In genomic region chr2:32946314-32947075, GRCh38 we compare ENCODE assay signal across 1 cellular context.
TF ChIP-seq lines count a peak whose summit lies in the region.

A gene with protein sequence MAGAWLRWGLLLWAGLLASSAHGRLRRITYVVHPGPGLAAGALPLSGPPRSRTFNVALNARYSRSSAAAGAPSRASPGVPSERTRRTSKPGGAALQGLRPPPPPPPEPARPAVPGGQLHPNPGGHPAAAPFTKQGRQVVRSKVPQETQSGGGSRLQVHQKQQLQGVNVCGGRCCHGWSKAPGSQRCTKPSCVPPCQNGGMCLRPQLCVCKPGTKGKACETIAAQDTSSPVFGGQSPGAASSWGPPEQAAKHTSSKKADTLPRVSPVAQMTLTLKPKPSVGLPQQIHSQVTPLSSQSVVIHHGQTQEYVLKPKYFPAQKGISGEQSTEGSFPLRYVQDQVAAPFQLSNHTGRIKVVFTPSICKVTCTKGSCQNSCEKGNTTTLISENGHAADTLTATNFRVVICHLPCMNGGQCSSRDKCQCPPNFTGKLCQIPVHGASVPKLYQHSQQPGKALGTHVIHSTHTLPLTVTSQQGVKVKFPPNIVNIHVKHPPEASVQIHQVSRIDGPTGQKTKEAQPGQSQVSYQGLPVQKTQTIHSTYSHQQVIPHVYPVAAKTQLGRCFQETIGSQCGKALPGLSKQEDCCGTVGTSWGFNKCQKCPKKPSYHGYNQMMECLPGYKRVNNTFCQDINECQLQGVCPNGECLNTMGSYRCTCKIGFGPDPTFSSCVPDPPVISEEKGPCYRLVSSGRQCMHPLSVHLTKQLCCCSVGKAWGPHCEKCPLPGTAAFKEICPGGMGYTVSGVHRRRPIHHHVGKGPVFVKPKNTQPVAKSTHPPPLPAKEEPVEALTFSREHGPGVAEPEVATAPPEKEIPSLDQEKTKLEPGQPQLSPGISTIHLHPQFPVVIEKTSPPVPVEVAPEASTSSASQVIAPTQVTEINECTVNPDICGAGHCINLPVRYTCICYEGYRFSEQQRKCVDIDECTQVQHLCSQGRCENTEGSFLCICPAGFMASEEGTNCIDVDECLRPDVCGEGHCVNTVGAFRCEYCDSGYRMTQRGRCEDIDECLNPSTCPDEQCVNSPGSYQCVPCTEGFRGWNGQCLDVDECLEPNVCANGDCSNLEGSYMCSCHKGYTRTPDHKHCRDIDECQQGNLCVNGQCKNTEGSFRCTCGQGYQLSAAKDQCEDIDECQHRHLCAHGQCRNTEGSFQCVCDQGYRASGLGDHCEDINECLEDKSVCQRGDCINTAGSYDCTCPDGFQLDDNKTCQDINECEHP (N-terminal part only) (plus strand): TSS chr2:32946953. CDS start chr2:32947325, 372 bp downstream.

TF ChIP-seq in HepG2, 621 proteins besides CTCF, POLR2A, EP300 and RAD21 (continued from another document and continues in another):
- no peak for TF ChIP-seq ZNF281 (CRISPR knock-in tag; IDR thresholded peaks at IDR 0.05; ENCODE audit: borderline replicate concordance)
- no peak for TF ChIP-seq ADNP (CRISPR knock-in tag; IDR thresholded peaks at IDR 0.05)
- TF ChIP-seq XRCC5 (optimal IDR thresholded peaks at IDR 0.05; ENCODE audit: low read length), result peak; percentile 92
- TF ChIP-seq RFXAP (CRISPR knock-in tag; IDR thresholded peaks at IDR 0.05; ENCODE audit: borderline replicate concordance), result no peak
- no peak for TF ChIP-seq ZNF816 (CRISPR knock-in tag; IDR thresholded peaks at IDR 0.05; ENCODE audit: borderline replicate concordance)
- TF ChIP-seq ZIK1 (CRISPR knock-in tag; IDR thresholded peaks at IDR 0.05; ENCODE audit: borderline replicate concordance, low read depth), result no peak
- TF ChIP-seq TRAFD1 (CRISPR knock-in tag; IDR thresholded peaks at IDR 0.05; ENCODE audit: borderline replicate concordance), result no peak
- TF ChIP-seq ZNF780A (CRISPR knock-in tag; IDR thresholded peaks at IDR 0.05), result no peak
- TF ChIP-seq ZNF335 (CRISPR knock-in tag; IDR thresholded peaks at IDR 0.05), result no peak
- TF ChIP-seq ZNF451 (CRISPR knock-in tag; IDR thresholded peaks at IDR 0.05), result no peak
- 0 out of 2 replicates have a peak, but pooled peaks have one; percentile 28 for TF ChIP-seq SALL1 (CRISPR knock-in tag; IDR thresholded peaks at IDR 0.05)
- no peak for TF ChIP-seq ZNF660 (CRISPR knock-in tag; IDR thresholded peaks at IDR 0.05; ENCODE audit: borderline replicate concordance, low read depth)
- no peak for TF ChIP-seq ZNF138 (CRISPR knock-in tag; IDR thresholded peaks at IDR 0.05; ENCODE audit: low read depth)
- peak; percentile 45; the same call in 1 of the 2 replicates for TF ChIP-seq PATZ1 (CRISPR knock-in tag; IDR thresholded peaks at IDR 0.05)
- TF ChIP-seq TCF12 (IDR thresholded peaks at IDR 0.05), result no peak
- TF ChIP-seq TCF12 (CRISPR knock-in tag; IDR thresholded peaks at IDR 0.05), result no peak
- TF ChIP-seq ZNF468 (CRISPR knock-in tag; IDR thresholded peaks at IDR 0.05), result no peak
- TF ChIP-seq HIVEP1 (CRISPR knock-in tag; IDR thresholded peaks at IDR 0.05), result 0 out of 2 replicates have a peak, but pooled peaks have one; percentile 20
- TF ChIP-seq ZNF737 (CRISPR knock-in tag; IDR thresholded peaks at IDR 0.05; ENCODE audit: borderline replicate concordance), result no peak
- no peak for TF ChIP-seq CEBPG (CRISPR knock-in tag; IDR thresholded peaks at IDR 0.05)
- TF ChIP-seq KLF9 (CRISPR knock-in tag; IDR thresholded peaks at IDR 0.05; ENCODE audit: low read depth), result no peak
- TF ChIP-seq, protein P1, sequence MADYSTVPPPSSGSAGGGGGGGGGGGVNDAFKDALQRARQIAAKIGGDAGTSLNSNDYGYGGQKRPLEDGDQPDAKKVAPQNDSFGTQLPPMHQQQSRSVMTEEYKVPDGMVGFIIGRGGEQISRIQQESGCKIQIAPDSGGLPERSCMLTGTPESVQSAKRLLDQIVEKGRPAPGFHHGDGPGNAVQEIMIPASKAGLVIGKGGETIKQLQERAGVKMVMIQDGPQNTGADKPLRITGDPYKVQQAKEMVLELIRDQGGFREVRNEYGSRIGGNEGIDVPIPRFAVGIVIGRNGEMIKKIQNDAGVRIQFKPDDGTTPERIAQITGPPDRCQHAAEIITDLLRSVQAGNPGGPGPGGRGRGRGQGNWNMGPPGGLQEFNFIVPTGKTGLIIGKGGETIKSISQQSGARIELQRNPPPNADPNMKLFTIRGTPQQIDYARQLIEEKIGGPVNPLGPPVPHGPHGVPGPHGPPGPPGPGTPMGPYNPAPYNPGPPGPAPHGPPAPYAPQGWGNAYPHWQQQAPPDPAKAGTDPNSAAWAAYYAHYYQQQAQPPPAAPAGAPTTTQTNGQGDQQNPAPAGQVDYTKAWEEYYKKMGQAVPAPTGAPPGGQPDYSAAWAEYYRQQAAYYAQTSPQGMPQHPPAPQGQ (CRISPR knock-in tag; IDR thresholded peaks at IDR 0.05; ENCODE audit: borderline replicate concordance), result no peak
- peak; percentile 65; the same call in 1 of the 2 replicates for TF ChIP-seq BCL3 (CRISPR knock-in tag; IDR thresholded peaks at IDR 0.05)
- 0 out of 2 replicates have a peak, but pooled peaks have one; percentile 21 for TF ChIP-seq GATAD2A (CRISPR knock-in tag; IDR thresholded peaks at IDR 0.05)
- TF ChIP-seq MATR3 (CRISPR knock-in tag; IDR thresholded peaks at IDR 0.05), result no peak
- no peak for TF ChIP-seq KLF11 (CRISPR knock-in tag; IDR thresholded peaks at IDR 0.05)
- TF ChIP-seq, protein P2, sequence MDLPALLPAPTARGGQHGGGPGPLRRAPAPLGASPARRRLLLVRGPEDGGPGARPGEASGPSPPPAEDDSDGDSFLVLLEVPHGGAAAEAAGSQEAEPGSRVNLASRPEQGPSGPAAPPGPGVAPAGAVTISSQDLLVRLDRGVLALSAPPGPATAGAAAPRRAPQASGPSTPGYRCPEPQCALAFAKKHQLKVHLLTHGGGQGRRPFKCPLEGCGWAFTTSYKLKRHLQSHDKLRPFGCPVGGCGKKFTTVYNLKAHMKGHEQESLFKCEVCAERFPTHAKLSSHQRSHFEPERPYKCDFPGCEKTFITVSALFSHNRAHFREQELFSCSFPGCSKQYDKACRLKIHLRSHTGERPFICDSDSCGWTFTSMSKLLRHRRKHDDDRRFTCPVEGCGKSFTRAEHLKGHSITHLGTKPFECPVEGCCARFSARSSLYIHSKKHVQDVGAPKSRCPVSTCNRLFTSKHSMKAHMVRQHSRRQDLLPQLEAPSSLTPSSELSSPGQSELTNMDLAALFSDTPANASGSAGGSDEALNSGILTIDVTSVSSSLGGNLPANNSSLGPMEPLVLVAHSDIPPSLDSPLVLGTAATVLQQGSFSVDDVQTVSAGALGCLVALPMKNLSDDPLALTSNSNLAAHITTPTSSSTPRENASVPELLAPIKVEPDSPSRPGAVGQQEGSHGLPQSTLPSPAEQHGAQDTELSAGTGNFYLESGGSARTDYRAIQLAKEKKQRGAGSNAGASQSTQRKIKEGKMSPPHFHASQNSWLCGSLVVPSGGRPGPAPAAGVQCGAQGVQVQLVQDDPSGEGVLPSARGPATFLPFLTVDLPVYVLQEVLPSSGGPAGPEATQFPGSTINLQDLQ (CRISPR knock-in tag; IDR thresholded peaks at IDR 0.05), result no peak
- TF ChIP-seq NCOA5 (CRISPR knock-in tag; IDR thresholded peaks at IDR 0.05), result no peak
- no peak for TF ChIP-seq HBP1 (CRISPR knock-in tag; IDR thresholded peaks at IDR 0.05; ENCODE audit: low read depth)
- no peak for TF ChIP-seq RCOR2 (CRISPR knock-in tag; IDR thresholded peaks at IDR 0.05)
- no peak for TF ChIP-seq DR1 (CRISPR knock-in tag; IDR thresholded peaks at IDR 0.05)
- TF ChIP-seq ZNF12 (CRISPR knock-in tag; IDR thresholded peaks at IDR 0.05), result no peak
- no peak for TF ChIP-seq GMEB1 (CRISPR knock-in tag; IDR thresholded peaks at IDR 0.05; ENCODE audit: borderline replicate concordance)
